Comparison of ENCODE assay signal across 10 cellular contexts in genomic region chr1:205312866-205313680, GRCh38. TPM values are rescaled to one million over a fixed set of nuclear protein-coding genes. Genes with fewer than 3 reads are reported as not detected.
DNase-seq lines count a peak whose midpoint lies in the region; ATAC-seq and TF ChIP-seq lines count a peak whose summit lies in the region.
"Had no signal": no experiment of that assay in that cellular context is flagged by ENCODE, and none has a peak within 500 bp of the region (broad histone marks: within the 10 kb centered on the region; RNA-seq: fewer than 3 reads in every experiment).

No MANE protein-coding gene starts in this region.

- DNase-seq in AG04449 (ENCODE audit: low read depth, low spot score) (no peak), MM.1S (peak; percentile 42), dorsolateral prefrontal cortex (no peak), nephron progenitor cell (no peak), NOMO-1 (lab: John Stamatoyannopoulos, UW; ENCODE audit: unreplicated experiment in 2 of 2) (no peak)
- DNase-seq: GDM1, NCI-H69 had no signal

- H3K27me3 ChIP-seq in MM.1S (replicated peaks; ENCODE audit: insufficient read depth, low read length): no peaks in the 10 kb centered on the region
- no peaks in the 10 kb centered on the region for H3K27me3 ChIP-seq in dorsolateral prefrontal cortex

- peak overlapping the region; percentile 92 for H3K4me2 ChIP-seq in MM.1S (ENCODE audit: low read depth, low read length)

- H3K4me3 ChIP-seq in AG04449 (ENCODE audit: low read depth, low read length) (peak overlapping the region; percentile 37), MM.1S (ENCODE audit: low read length) (peak overlapping the region; percentile 55), dorsolateral prefrontal cortex (peak overlapping the region in 39 of 59 donors; percentile 5 to 59 (median 39))

- H3K36me3 ChIP-seq in MM.1S (replicated peaks; ENCODE audit: insufficient read depth, low read length): no peaks in the 10 kb centered on the region

- CTCF ChIA-PET in AG04449 (lab: Yijun Ruan, JAX): interaction anchor here (1.2 to 28.6 kb wide), 5 partner anchors 13 to 41 kb away, joined by 3 to 2093 read pairs (median 64); no protein-coding TSS in a partner anchor

- H3K9ac ChIP-seq in MM.1S (ENCODE audit: low read length): peak overlapping the region; percentile 70

- peaks cover 86% of the 10 kb centered on the region for H3K79me2 ChIP-seq in MM.1S (ENCODE audit: low read length)

- H3K27ac Mint-ChIP-seq in nephron progenitor cell: peak overlapping the region; percentile 99

- H3K9me3 Mint-ChIP-seq in nephron progenitor cell: no peaks in the 10 kb centered on the region

- intact Hi-C loops in dorsolateral prefrontal cortex (cut with DNase I): no loop called here

- H3K27ac ChIP-seq in MM.1S (ENCODE audit: low read length) (peak overlapping the region; percentile 84), dorsolateral prefrontal cortex (peak overlapping the region in 55 of 59 donors; percentile 12 to 87 (median 74))

- H3K9me3 ChIP-seq in MM.1S (replicated peaks; ENCODE audit: insufficient read depth, low read length): no peaks in the 10 kb centered on the region

- H3K4me3 Mint-ChIP-seq in nephron progenitor cell: peak overlapping the region; percentile 70

- TF ChIP-seq CTCF in AG04449 (IDR thresholded peaks at IDR 0.05; ENCODE audit: insufficient read depth, low read length, missing control alignments) (no peak), MM.1S (IDR thresholded peaks at IDR 0.05; ENCODE audit: low read length) (no peak), dorsolateral prefrontal cortex (IDR thresholded peaks at IDR 0.05 in 54 of 56, conservative IDR thresholded peaks at IDR 0.05 in 2 of 56; ENCODE audit: low read depth in 1 of 56, partially characterized antibody in 56 of 56) (no peak), nephron progenitor cell (IDR thresholded peaks at IDR 0.05) (no peak)

- peaks cover 36% of the 10 kb centered on the region for H3F3A ChIP-seq in MM.1S (ENCODE audit: insufficient read depth, low read length)

- H2AFZ ChIP-seq in MM.1S (ENCODE audit: low read length): peak overlapping the region; percentile 70

- H4K20me1 ChIP-seq in MM.1S (ENCODE audit: insufficient read depth, low read length): no peaks in the 10 kb centered on the region

- no peaks in the 10 kb centered on the region for H3K27me3 Mint-ChIP-seq in nephron progenitor cell (ENCODE audit: low read depth, poor library complexity)

- peaks cover 37% of the 10 kb centered on the region for H3K36me3 Mint-ChIP-seq in nephron progenitor cell (ENCODE audit: low read depth)

- H3K4me1 Mint-ChIP-seq in nephron progenitor cell: peaks cover 56% of the 10 kb centered on the region

- no peaks in the 10 kb centered on the region for H3K9me2 ChIP-seq in MM.1S (replicated peaks; ENCODE audit: insufficient read depth, low read length)

- POLR2A ChIA-PET in AG04449 (lab: Yijun Ruan, JAX): interaction anchor here (0.7 to 1.2 kb wide), 4 partner anchors 9 to 28 kb away, joined by 4 to 6 read pairs (median 4); no protein-coding TSS in a partner anchor

- peaks cover 69% of the 10 kb centered on the region for H3K4me1 ChIP-seq in MM.1S (ENCODE audit: low read length)

- ATAC-seq in HG03439 (IDR thresholded peaks at IDR 0.05; ENCODE audit: unreplicated experiment) (no peak), HG03342 (IDR thresholded peaks at IDR 0.05; ENCODE audit: unreplicated experiment) (no peak), GM18520 (IDR thresholded peaks at IDR 0.05; ENCODE audit: unreplicated experiment) (no peak)

RNA-seq across cellular contexts. Expression of gene NUAK2, which starts 8.5 kb away (rescaled TPM):
- 1 to 10 TPM in 102 of 120 experiments, under 1 TPM in 18; 0.55 to 5.2 (median 1.7) TPM for total RNA-seq in dorsolateral prefrontal cortex

RNA-seq across cellular contexts. Expression of gene KLHDC8A, which starts 43.6 kb away (rescaled TPM):
- 10 to 100 TPM in 40 of 120 experiments, 1 to 10 TPM in 80; 3.8 to 21.1 (median 8.4) TPM for total RNA-seq in dorsolateral prefrontal cortex
